ENCODE assay signal across 17 cellular contexts in the genomic region with DNA sequence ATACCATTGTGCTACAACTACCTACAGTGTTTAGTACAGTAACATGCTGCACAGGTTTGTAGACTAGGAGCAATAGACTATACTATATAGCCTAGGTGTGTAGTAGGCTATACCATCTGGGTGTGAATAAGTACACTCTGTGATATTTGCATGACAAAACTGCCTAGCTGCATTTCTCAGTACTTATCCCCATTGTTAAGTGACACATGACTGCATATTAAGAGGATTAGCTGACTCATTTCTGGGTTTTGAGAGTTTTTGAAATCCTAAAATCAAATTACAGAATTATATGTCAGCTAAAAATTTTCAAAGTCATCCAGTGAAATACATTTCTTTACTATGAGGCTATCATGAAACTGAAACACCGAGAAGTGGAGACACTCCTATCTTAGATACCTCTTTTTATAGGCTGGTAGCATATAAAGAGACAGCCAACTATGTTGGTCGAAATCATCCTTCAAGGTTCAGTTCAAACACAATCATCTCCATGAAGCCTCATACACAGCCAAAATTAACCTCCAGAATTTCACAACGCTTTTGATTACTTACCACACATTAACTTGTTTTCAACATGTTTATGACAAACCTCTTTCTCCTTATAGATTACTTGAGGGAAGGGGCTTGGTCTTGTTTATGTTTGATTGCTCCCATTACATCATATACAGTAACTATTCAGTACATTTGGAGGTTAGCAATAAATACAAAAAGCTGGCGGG.
DNase-seq lines count a peak whose midpoint lies in the region; ATAC-seq and TF ChIP-seq lines count a peak whose summit lies in the region.
"Had no signal": no experiment of that assay in that cellular context is flagged by ENCODE, and none has a peak within 500 bp of the region (broad histone marks: within the 10 kb centered on the region; RNA-seq: fewer than 3 reads in every experiment).

No MANE protein-coding gene starts in this region.

- TF ChIP-seq CTCF in Panc1 (IDR thresholded peaks at IDR 0.05) (no peak), epithelial cell of esophagus (IDR thresholded peaks at IDR 0.05; ENCODE audit: insufficient read depth, low read depth, low read length, missing control alignments) (no peak)

- peaks cover 1% of the 10 kb centered on the region for H3K36me3 Mint-ChIP-seq in activated T-cell treated with anti-CD3 and anti-CD28 coated beads, Interleukin-2, amount 50 U/mL, for 4 hours (ENCODE audit: insufficient read depth)
- H3K36me3 Mint-ChIP-seq: activated CD8-positive, alpha-beta memory T cell treated with anti-CD3 and anti-CD28 coated beads, Interleukin-2, amount 10 ng/mL, durations not matched to agents 7 days and 5 days; activated naive CD8-positive, alpha-beta T cell treated with anti-CD3 and anti-CD28 coated beads for 36 hours had no signal

- intact Hi-C loops in Panc1 (cut with micrococcal nuclease; ENCODE audit: unreplicated experiment), result no loop called here

- H3K36me3 ChIP-seq in Panc1 (ENCODE audit: control insufficient read depth, insufficient read depth, low read length), result no peaks in the 10 kb centered on the region
- H3K36me3 ChIP-seq: colonic mucosa, tibial artery had no signal

- H3K4me3 Mint-ChIP-seq in activated T-cell treated with anti-CD3 and anti-CD28 coated beads, Interleukin-2, amount 50 U/mL, for 4 hours, result no peak overlapping the region
- H3K4me3 Mint-ChIP-seq: activated CD8-positive, alpha-beta memory T cell treated with anti-CD3 and anti-CD28 coated beads, Interleukin-2, amount 10 ng/mL, durations not matched to agents 7 days and 5 days; activated naive CD8-positive, alpha-beta T cell treated with anti-CD3 and anti-CD28 coated beads for 36 hours had no signal

- peak overlapping the region; percentile 15; the same call in 1 of the 2 replicates for H3K27ac ChIP-seq in Panc1 (ENCODE audit: low read length)
- H3K27ac ChIP-seq: colonic mucosa, tibial artery had no signal

- no TSS peak for BruUV-seq in Panc1 (replicated peaks; lab: Mats Ljungman, UMichigan)

- no peaks in the 10 kb centered on the region for H3K9me3 Mint-ChIP-seq in activated T-cell treated with anti-CD3 and anti-CD28 coated beads, Interleukin-2, amount 50 U/mL, for 4 hours
- H3K9me3 Mint-ChIP-seq: activated naive CD8-positive, alpha-beta T cell treated with anti-CD3 and anti-CD28 coated beads for 36 hours had no signal

- POLR2A ChIA-PET in Panc1 (lab: Charles Lee), result no interaction called here

- no peaks in the 10 kb centered on the region for H3K27me3 Mint-ChIP-seq in activated T-cell treated with anti-CD3 and anti-CD28 coated beads, Interleukin-2, amount 50 U/mL, for 4 hours (ENCODE audit: low read depth)
- H3K27me3 Mint-ChIP-seq: activated CD8-positive, alpha-beta memory T cell treated with anti-CD3 and anti-CD28 coated beads, Interleukin-2, amount 10 ng/mL, durations not matched to agents 7 days and 5 days had no signal

- H3K4me1 Mint-ChIP-seq in activated T-cell treated with anti-CD3 and anti-CD28 coated beads, Interleukin-2, amount 50 U/mL, for 4 hours (ENCODE audit: low read depth), result peaks cover 13% of the 10 kb centered on the region
- H3K4me1 Mint-ChIP-seq: activated CD8-positive, alpha-beta memory T cell treated with anti-CD3 and anti-CD28 coated beads, Interleukin-2, amount 10 ng/mL, durations not matched to agents 7 days and 5 days; activated naive CD8-positive, alpha-beta T cell treated with anti-CD3 and anti-CD28 coated beads for 36 hours had no signal

- no peaks in the 10 kb centered on the region; the same call in 1 of the 2 replicates for H3K9me3 ChIP-seq in Panc1 (ENCODE audit: control insufficient read depth, insufficient read depth, low read depth, low read length)
- H3K9me3 ChIP-seq: colonic mucosa, tibial artery had no signal

- ATAC-seq in activated T-cell treated with anti-CD3 and anti-CD28 coated beads, Interleukin-2, amount 50 U/mL, for 4 hours, result peak; percentile 70 to 95
- no peak for ATAC-seq in Panc1
- ATAC-seq: activated CD8-positive, alpha-beta memory T cell treated with anti-CD3 and anti-CD28 coated beads, Interleukin-2, amount 10 ng/mL, durations not matched to agents 7 days and 5 days had no signal

- no peak for DNase-seq in activated T-cell treated with anti-CD3 and anti-CD28 coated beads, Interleukin-2, amount 50 U/mL, for 4 hours
- no peak for DNase-seq in activated T-cell treated with anti-CD3 and anti-CD28 coated beads, Interleukin-2, amount 50 U/mL, for 1 hour
- DNase-seq in Panc1 (ENCODE audit: low read depth, low spot score) (no peak), epithelial cell of esophagus (ENCODE audit: low read depth) (peak; percentile 84), superior temporal gyrus (ENCODE audit: extremely low spot score) (peak; percentile 66), NCI-H2196 (lab: John Stamatoyannopoulos, UW; ENCODE audit: unreplicated experiment) (no peak), T-helper 9 cell (no peak), NCI-H2081 (lab: John Stamatoyannopoulos, UW) (no peak)
- DNase-seq: ACHN; activated CD8-positive, alpha-beta memory T cell treated with anti-CD3 and anti-CD28 coated beads, Interleukin-2, amount 10 ng/mL, durations not matched to agents 7 days and 5 days; activated naive CD8-positive, alpha-beta T cell treated with anti-CD3 and anti-CD28 coated beads for 36 hours; colonic mucosa; COR-L47; Kasumi-1; mesenchymal stem cell; NCI-H2029 treated with DMSO at 0.1 percent for 48 hours; tibial artery had no signal

- CTCF ChIA-PET in Panc1 (lab: Charles Lee), result interaction anchor here (0.6 kb wide), 1 partner anchor 368 kb away, joined by 4 read pairs; no protein-coding TSS in a partner anchor

- in situ Hi-C loops in Panc1 (cut with HindIII; ENCODE audit: low pct_unique_long_range_greater_than_20kb, low sequenced_read_pairs), result no loop called here

- H3K27me3 ChIP-seq in Panc1 (ENCODE audit: control insufficient read depth, insufficient read depth, low read length), result no peaks in the 10 kb centered on the region
- H3K27me3 ChIP-seq: colonic mucosa, tibial artery had no signal

- H3K4me1 ChIP-seq in Panc1 (ENCODE audit: control insufficient read depth, insufficient read depth, low read length), result 0 out of 2 replicates have a peak, but pooled peaks cover 2% of the 10 kb centered on the region
- H3K4me1 ChIP-seq: colonic mucosa had no signal

- no peak overlapping the region for H3K4me3 ChIP-seq in Panc1 (ENCODE audit: low read depth in 2 of 2, low read length in 2 of 2)
- no peak overlapping the region for H3K4me3 ChIP-seq in epithelial cell of esophagus (ENCODE audit: low read length)
- H3K4me3 ChIP-seq: colonic mucosa, tibial artery had no signal

Comparison
In these comparisons a context has a peak if more than half of its experiments do, and no peak if none do; other contexts are left out.
1. DNase-seq: peak in epithelial cell of esophagus (single experiment) and superior temporal gyrus (single experiment); none in activated T-cell treated with anti-CD3 and anti-CD28 coated beads, Interleukin-2, amount 50 U/mL, for 4 hours (single experiment), activated T-cell treated with anti-CD3 and anti-CD28 coated beads, Interleukin-2, amount 50 U/mL, for 1 hour (single experiment), Panc1 (single experiment), NCI-H2196 (single experiment), T-helper 9 cell (single experiment) and NCI-H2081 (0 of 2).